ENCODE assay signal across 1 cellular context in the genomic region with DNA sequence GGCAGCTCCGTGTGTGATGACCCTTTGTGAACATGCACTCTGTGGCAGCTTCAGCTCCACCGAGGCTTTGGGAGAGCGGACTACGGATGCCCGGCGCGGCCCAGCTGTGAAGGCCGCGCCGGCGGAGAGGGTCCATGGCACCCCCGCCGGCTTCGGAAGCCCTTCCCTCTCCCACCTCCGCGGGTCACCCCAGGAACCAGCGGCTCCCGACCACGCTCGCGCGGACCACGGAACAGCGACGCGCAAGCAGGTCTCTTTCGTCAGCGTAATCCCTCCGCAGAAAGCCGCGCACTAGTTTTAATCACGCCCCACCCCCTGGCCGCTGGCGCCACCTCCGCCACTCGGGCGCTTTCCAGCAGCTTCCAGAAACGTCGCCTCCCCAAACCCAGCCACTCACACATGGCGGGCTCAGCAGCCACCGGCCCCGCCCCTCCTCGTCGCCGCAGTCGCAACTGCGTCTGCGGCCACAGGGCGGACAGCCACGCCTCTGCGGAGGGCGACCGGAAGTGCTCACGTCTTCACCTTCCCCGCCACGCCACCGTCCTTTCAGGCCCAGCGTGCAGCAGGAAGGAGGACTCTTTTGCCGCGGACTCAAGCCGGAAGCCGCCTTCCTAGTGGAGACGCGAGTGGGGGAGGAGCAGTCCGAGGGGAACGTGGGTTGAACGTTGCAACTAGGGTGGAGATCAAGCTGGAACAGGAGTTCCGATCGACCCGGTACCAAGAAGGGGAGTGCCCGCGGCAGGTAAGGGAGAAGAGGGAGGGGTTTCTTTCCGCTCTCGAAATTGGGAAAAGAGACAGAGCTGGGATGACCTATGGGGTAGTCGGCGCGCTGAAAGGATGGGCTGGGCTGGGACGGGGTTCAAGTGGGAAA.
A peak's percentile ranks its signal among the peaks of the same experiment; 100 is the strongest.
TF ChIP-seq lines count a peak whose summit lies in the region.

A gene (plus strand): TSS at position 606 of the 871 bp plus-strand sequence. CDS start 3,221 bp downstream, outside the sequence.

TF ChIP-seq in HEK293, 187 proteins besides CTCF, POLR2A, EP300 and RAD21 (continued from another document):
- TF ChIP-seq, protein P1, sequence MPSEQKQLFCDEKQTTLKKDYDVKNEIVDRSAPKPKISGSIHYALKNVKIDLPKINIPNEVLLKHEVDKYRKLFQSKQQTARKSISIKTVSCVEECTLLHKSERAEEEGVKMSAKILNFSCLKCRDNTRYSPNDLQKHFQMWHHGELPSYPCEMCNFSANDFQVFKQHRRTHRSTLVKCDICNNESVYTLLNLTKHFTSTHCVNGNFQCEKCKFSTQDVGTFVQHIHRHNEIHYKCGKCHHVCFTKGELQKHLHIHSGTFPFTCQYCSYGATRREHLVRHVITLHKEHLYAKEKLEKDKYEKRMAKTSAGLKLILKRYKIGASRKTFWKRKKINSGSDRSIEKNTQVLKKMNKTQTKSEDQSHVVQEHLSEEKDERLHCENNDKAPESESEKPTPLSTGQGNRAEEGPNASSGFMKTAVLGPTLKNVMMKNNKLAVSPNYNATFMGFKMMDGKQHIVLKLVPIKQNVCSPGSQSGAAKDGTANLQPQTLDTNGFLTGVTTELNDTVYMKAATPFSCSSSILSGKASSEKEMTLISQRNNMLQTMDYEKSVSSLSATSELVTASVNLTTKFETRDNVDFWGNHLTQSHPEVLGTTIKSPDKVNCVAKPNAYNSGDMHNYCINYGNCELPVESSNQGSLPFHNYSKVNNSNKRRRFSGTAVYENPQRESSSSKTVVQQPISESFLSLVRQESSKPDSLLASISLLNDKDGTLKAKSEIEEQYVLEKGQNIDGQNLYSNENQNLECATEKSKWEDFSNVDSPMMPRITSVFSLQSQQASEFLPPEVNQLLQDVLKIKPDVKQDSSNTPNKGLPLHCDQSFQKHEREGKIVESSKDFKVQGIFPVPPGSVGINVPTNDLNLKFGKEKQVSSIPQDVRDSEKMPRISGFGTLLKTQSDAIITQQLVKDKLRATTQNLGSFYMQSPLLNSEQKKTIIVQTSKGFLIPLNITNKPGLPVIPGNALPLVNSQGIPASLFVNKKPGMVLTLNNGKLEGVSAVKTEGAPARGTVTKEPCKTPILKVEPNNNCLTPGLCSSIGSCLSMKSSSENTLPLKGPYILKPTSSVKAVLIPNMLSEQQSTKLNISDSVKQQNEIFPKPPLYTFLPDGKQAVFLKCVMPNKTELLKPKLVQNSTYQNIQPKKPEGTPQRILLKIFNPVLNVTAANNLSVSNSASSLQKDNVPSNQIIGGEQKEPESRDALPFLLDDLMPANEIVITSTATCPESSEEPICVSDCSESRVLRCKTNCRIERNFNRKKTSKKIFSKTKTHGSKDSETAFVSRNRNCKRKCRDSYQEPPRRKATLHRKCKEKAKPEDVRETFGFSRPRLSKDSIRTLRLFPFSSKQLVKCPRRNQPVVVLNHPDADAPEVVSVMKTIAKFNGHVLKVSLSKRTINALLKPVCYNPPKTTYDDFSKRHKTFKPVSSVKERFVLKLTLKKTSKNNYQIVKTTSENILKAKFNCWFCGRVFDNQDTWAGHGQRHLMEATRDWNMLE (tag by site-specific recombination; conservative IDR thresholded peaks at IDR 0.05; ENCODE audit: low read depth) = peak; percentile 83
- peak; percentile 79 for TF ChIP-seq ZNF701 (tag by site-specific recombination; IDR thresholded peaks at IDR 0.05)
- no peak for TF ChIP-seq ZNF747 (tag by site-specific recombination; IDR thresholded peaks at IDR 0.05)
- peak; percentile 44; the same call in 1 of the 2 replicates for TF ChIP-seq ZNF623 (tag by site-specific recombination; IDR thresholded peaks at IDR 0.05)
- peak; percentile 95 for TF ChIP-seq ZFP69B (tag by site-specific recombination; IDR thresholded peaks at IDR 0.05)
- TF ChIP-seq, protein P2, sequence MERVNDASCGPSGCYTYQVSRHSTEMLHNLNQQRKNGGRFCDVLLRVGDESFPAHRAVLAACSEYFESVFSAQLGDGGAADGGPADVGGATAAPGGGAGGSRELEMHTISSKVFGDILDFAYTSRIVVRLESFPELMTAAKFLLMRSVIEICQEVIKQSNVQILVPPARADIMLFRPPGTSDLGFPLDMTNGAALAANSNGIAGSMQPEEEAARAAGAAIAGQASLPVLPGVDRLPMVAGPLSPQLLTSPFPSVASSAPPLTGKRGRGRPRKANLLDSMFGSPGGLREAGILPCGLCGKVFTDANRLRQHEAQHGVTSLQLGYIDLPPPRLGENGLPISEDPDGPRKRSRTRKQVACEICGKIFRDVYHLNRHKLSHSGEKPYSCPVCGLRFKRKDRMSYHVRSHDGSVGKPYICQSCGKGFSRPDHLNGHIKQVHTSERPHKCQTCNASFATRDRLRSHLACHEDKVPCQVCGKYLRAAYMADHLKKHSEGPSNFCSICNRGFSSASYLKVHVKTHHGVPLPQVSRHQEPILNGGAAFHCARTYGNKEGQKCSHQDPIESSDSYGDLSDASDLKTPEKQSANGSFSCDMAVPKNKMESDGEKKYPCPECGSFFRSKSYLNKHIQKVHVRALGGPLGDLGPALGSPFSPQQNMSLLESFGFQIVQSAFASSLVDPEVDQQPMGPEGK (tag by site-specific recombination; IDR thresholded peaks at IDR 0.05) = peak; percentile 76
- peak; percentile 97 for TF ChIP-seq ZNF341 (tag by site-specific recombination; IDR thresholded peaks at IDR 0.05; ENCODE audit: low read depth)
- peak; percentile 84 for TF ChIP-seq EGR2 (tag by site-specific recombination; IDR thresholded peaks at IDR 0.05; ENCODE audit: low read depth)
- TF ChIP-seq SP2 (tag by site-specific recombination; IDR thresholded peaks at IDR 0.05) = peak; percentile 91
- peak; percentile 91 for TF ChIP-seq ZNF561 (tag by site-specific recombination; IDR thresholded peaks at IDR 0.05; ENCODE audit: borderline replicate concordance)
